In the genomic region with DNA sequence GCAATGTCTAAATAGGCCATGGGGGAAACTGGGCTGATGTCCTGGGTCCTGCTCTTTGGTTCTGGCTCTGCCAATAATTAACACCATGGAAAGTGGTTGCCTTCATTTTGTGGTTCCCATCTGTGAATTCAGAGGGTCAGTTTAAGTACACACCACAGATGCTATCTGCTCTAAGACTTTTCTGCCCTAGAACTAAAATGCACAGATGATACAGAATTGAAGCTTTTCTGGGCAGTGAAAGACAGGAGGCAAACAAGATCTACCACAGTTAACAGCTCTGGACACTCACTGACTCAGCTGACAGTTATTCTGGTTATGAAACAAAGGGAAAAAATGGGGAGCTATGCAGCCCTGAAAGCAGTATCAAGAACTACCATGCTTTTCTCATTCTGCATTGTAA, we compare ENCODE assay signal across 14 cellular contexts. TPM values are rescaled to one million over a fixed set of nuclear protein-coding genes. Genes with fewer than 3 reads are reported as not detected.
DNase-seq lines count a peak whose midpoint lies in the region; TF ChIP-seq lines count a peak whose summit lies in the region.
"Had no signal": no experiment of that assay in that cellular context is flagged by ENCODE, and none has a peak within 500 bp of the region (broad histone marks: within the 10 kb centered on the region; RNA-seq: fewer than 3 reads in every experiment).

No MANE protein-coding gene starts in this region.

- H3K9me3 Mint-ChIP-seq in MCF 10A (ENCODE audit: unreplicated experiment): no peaks in the 10 kb centered on the region

- no peak overlapping the region for H3K4me3 Mint-ChIP-seq in MCF 10A (ENCODE audit: unreplicated experiment)
- H3K4me3 Mint-ChIP-seq: B cell had no signal

- CTCF ChIA-PET in MCF 10A (lab: Yijun Ruan, JAX): interaction anchor here (0.6 to 2.3 kb wide), 18 partner anchors 9 to 279 kb away, joined by 3 to 20 read pairs (median 4); no protein-coding TSS in a partner anchor

- BruUV-seq in MCF 10A (replicated peaks; lab: Mats Ljungman, UMichigan): no TSS peak

- TF ChIP-seq POLR2A in breast epithelium (IDR thresholded peaks at IDR 0.05): no peak
- no peak for TF ChIP-seq POLR2A in uterus (IDR thresholded peaks at IDR 0.05)

- peak overlapping the region; percentile 95 for H3K27ac Mint-ChIP-seq in MCF 10A (ENCODE audit: low read depth, unreplicated experiment)
- H3K27ac Mint-ChIP-seq: B cell had no signal

- TF ChIP-seq CTCF in MCF 10A (IDR thresholded peaks at IDR 0.05; ENCODE audit: unreplicated experiment) (peak; percentile 19), breast epithelium (IDR thresholded peaks at IDR 0.05) (no peak), brain microvascular endothelial cell (IDR thresholded peaks at IDR 0.05; ENCODE audit: low read depth, low read length, missing control alignments) (peak; percentile 49), kidney epithelial cell (IDR thresholded peaks at IDR 0.05; ENCODE audit: insufficient read depth, low read length, poor library complexity, severe bottlenecking) (peak; percentile 50), uterus (IDR thresholded peaks at IDR 0.05) (no peak)

- H3K27ac ChIP-seq in breast epithelium: peak overlapping the region in 1 of 2 donors; percentile 15
- H3K27ac ChIP-seq in brain microvascular endothelial cell: peak overlapping the region; percentile 80
- peak overlapping the region; percentile 40 to 45 for H3K27ac ChIP-seq in uterus

- H3K4me1 ChIP-seq in breast epithelium (peaks cover 5 to 9% of the 10 kb centered on the region in 2 donors), uterus (peaks cover 6 to 18% of the 10 kb centered on the region in 2 donors)

- H3K27me3 Mint-ChIP-seq in MCF 10A (ENCODE audit: insufficient read depth, unreplicated experiment): no peaks in the 10 kb centered on the region
- H3K27me3 Mint-ChIP-seq: B cell had no signal

- H3K36me3 Mint-ChIP-seq in MCF 10A (ENCODE audit: insufficient read depth, unreplicated experiment): peaks cover 34% of the 10 kb centered on the region

- DNase-seq in MCF 10A (ENCODE audit: unreplicated experiment) (peak; percentile 69), breast epithelium (ENCODE audit: low spot score in 2 of 2) (no peak), brain microvascular endothelial cell (peak; percentile 71), kidney epithelial cell (ENCODE audit: low read depth) (no peak), uterus (no peak), middle frontal gyrus (ENCODE audit: extremely low spot score, low spot score) (no peak)
- DNase-seq in stimulated activated CD4-positive, alpha-beta T cell treated with anti-CD3 and anti-CD28 coated beads, Interleukin-4, amount 100 ng/mL, for 4 hours: no peak
- no peak for DNase-seq in stimulated activated naive CD4-positive, alpha-beta T cell (lab: John Stamatoyannopoulos, UW)
- DNase-seq: activated gamma-delta T cell; NCI-H1105 treated with DMSO at 0.1 percent for 48 hours; stimulated activated CD4-positive, alpha-beta T cell treated with anti-CD3 and anti-CD28 coated beads, Interleukin-12 subunit alpha, Interleukin-12 subunit beta, amount 100 ng/mL, for 4 hours; T-helper 1 cell; upper lobe of left lung had no signal

- no peaks in the 10 kb centered on the region for H3K27me3 ChIP-seq in breast epithelium
- no peaks in the 10 kb centered on the region for H3K27me3 ChIP-seq in brain microvascular endothelial cell (replicated peaks)
- no peaks in the 10 kb centered on the region for H3K27me3 ChIP-seq in kidney epithelial cell (ENCODE audit: control insufficient read depth, insufficient read depth, low read length)
- H3K27me3 ChIP-seq in uterus: no peaks in the 10 kb centered on the region
- H3K27me3 ChIP-seq: upper lobe of left lung had no signal

- no peak overlapping the region for H3K4me3 ChIP-seq in breast epithelium
- H3K4me3 ChIP-seq in brain microvascular endothelial cell (ENCODE audit: low read depth, low read length): no peak overlapping the region
- no peak overlapping the region for H3K4me3 ChIP-seq in kidney epithelial cell (ENCODE audit: low read depth, low read length)
- H3K4me3 ChIP-seq in uterus: no peak overlapping the region
- H3K4me3 ChIP-seq: upper lobe of left lung had no signal

- intact Hi-C loops in MCF 10A (cut with micrococcal nuclease): loop anchor here (1.0 to 2.0 kb wide), 3 partner anchors 16 to 35 kb away; no protein-coding TSS in a partner anchor
- intact Hi-C loops in breast epithelium (cut with DNase I; ENCODE audit: low total_unique reads): no loop called here
- intact Hi-C loops in uterus (cut with DNase I; ENCODE audit: low total_unique reads): no loop called here

- in situ Hi-C loops in brain microvascular endothelial cell (cut with HindIII; ENCODE audit: low pct_ligation_motif_present, low sequenced_read_pairs): no loop called here

- H3K4me1 Mint-ChIP-seq in MCF 10A (ENCODE audit: insufficient read depth, unreplicated experiment): peaks cover 51% of the 10 kb centered on the region

- H3K9me3 ChIP-seq in breast epithelium (no peaks in the 10 kb centered on the region), uterus (no peaks in the 10 kb centered on the region)
- H3K9me3 ChIP-seq: upper lobe of left lung had no signal

- POLR2A ChIA-PET in MCF 10A (lab: Yijun Ruan, JAX): interaction anchor here (0.6 to 9.3 kb wide), 22 partner anchors 9 to 179 kb away, joined by 3 to 156 read pairs (median 4); a partner anchor contains a TSS

- no peaks in the 10 kb centered on the region for H3K36me3 ChIP-seq in breast epithelium
- peaks cover 4% of the 10 kb centered on the region for H3K36me3 ChIP-seq in brain microvascular endothelial cell (replicated peaks)
- no peaks in the 10 kb centered on the region for H3K36me3 ChIP-seq in kidney epithelial cell (ENCODE audit: control insufficient read depth, insufficient read depth, low read length)
- H3K36me3 ChIP-seq in uterus: no peaks in the 10 kb centered on the region
- H3K36me3 ChIP-seq: upper lobe of left lung had no signal

RNA-seq across cellular contexts. Expression of a gene that starts 37.3 kb away (rescaled TPM):
- total RNA-seq in MCF 10A (2022): 159 and 201 TPM in 2 replicates
- total RNA-seq in breast epithelium: 100 to 1,000 TPM in 2 of 3 donors, 10 to 100 TPM in 1; 87.4 to 192 (median 153) TPM
- total RNA-seq in kidney epithelial cell: 52.0 and 52.7 TPM in 2 replicates
- total RNA-seq in uterus: 100 to 1,000 TPM in 2 of 4 donors, 10 to 100 TPM in 2; 32.4 to 133 (median 92.1) TPM

Comparison
In these comparisons a context has a peak if more than half of its experiments do, and no peak if none do; other contexts are left out.
1. DNase-seq: peak in MCF 10A (single experiment) and brain microvascular endothelial cell (single experiment); none in breast epithelium (0 of 2), kidney epithelial cell (single experiment), uterus (0 of 2), stimulated activated CD4-positive, alpha-beta T cell treated with anti-CD3 and anti-CD28 coated beads, Interleukin-4, amount 100 ng/mL, for 4 hours (0 of 2), middle frontal gyrus (single experiment) and stimulated activated naive CD4-positive, alpha-beta T cell (0 of 6).
2. CTCF ChIP-seq: peak in MCF 10A (single experiment), brain microvascular endothelial cell (single experiment) and kidney epithelial cell (single experiment); none in breast epithelium (0 of 3) and uterus (0 of 4).